In genomic region chr9:95381243-95381642, GRCh38 we compare ENCODE assay signal across 16 cellular contexts.
DNase-seq lines count a peak whose midpoint lies in the region; ATAC-seq and TF ChIP-seq lines count a peak whose summit lies in the region.
"Had no signal": no experiment of that assay in that cellular context is flagged by ENCODE, and none has a peak within 500 bp of the region (broad histone marks: within the 10 kb centered on the region; RNA-seq: fewer than 3 reads in every experiment).

No MANE protein-coding gene starts in this region.

- no peaks in the 10 kb centered on the region for H4K20me1 ChIP-seq in mammary epithelial cell (ENCODE audit: insufficient read depth, low read length)

- 70% methylated on average over 7 of the region's 7 CpGs for WGBS in mammary epithelial cell (ENCODE audit: low coverage, missing lambda C conversion rate)

- CTCF ChIA-PET in mammary epithelial cell (lab: Charles Lee; ENCODE audit: low non-redundant PET), result interaction anchor here (0.5 to 0.7 kb wide), 3 partner anchors 8 to 851 kb away, joined by 3 to 11 read pairs (median 5); no protein-coding TSS in a partner anchor

- H2AFZ ChIP-seq in mammary epithelial cell (ENCODE audit: low read depth, low read length), result no peak overlapping the region

- H3K4me1 ChIP-seq in mammary epithelial cell (ENCODE audit: insufficient read depth, low read length), result peaks cover 19% of the 10 kb centered on the region
- H3K4me1 ChIP-seq: upper lobe of left lung had no signal

- in situ Hi-C loops in mammary epithelial cell (cut with MboI; ENCODE audit: low sequenced_read_pairs in 2 of 2), result no loop called here

- no peaks in the 10 kb centered on the region for H3K9me3 ChIP-seq in mammary epithelial cell (replicated peaks; ENCODE audit: insufficient read depth, low read length)
- H3K9me3 ChIP-seq: upper lobe of left lung had no signal

- no peak for TF ChIP-seq CTCF in mammary epithelial cell (conservative IDR thresholded peaks at IDR 0.05 in 1 of 2, IDR thresholded peaks at IDR 0.05 in 1 of 2; ENCODE audit: extremely low read depth in 1 of 2, insufficient read depth in 1 of 2, low read depth in 1 of 2, low read length in 2 of 2)

- dilution Hi-C loops in mammary epithelial cell (cut with HindIII; ENCODE audit: low sequenced_read_pairs), result no loop called here

- DNase-seq in ELR (ENCODE audit: low read depth) (peak; percentile 56), NCI-H460 (ENCODE audit: extremely low read depth, low read depth) (peak; percentile 43), mammary epithelial cell (peak; percentile 50), non-pigmented ciliary epithelial cell (ENCODE audit: low read depth) (peak; percentile 41), hippocampal formation (lab: John Stamatoyannopoulos, UW) (no peak)
- DNase-seq in stimulated activated CD4-positive, alpha-beta T cell treated with anti-CD3 and anti-CD28 coated beads, Interleukin-1b, Interleukin-23, amount 100 ng/mL, for 48 hours, result no peak
- DNase-seq: activated CD8-positive, alpha-beta memory T cell treated with anti-CD3 and anti-CD28 coated beads for 24 hours; hypothalamus; NCI-H2171; right cardiac atrium; stimulated activated CD4-positive, alpha-beta T cell treated with anti-CD3 and anti-CD28 coated beads, Interleukin-4, amount 100 ng/mL, for 1 hour; upper lobe of left lung had no signal

- no peak overlapping the region for H3K9ac ChIP-seq in mammary epithelial cell (ENCODE audit: insufficient read depth, low read length)

- no peak overlapping the region for H3K4me2 ChIP-seq in mammary epithelial cell (ENCODE audit: insufficient read depth, low read depth, low read length)

- H3K4me3 ChIP-seq in mammary epithelial cell (replicated peaks in 1 of 3; ENCODE audit: insufficient read depth in 1 of 3, low read depth in 2 of 3, low read length in 3 of 3), result no peak overlapping the region
- H3K4me3 ChIP-seq: SK-N-MC, upper lobe of left lung had no signal

- intact Hi-C loops in mammary epithelial cell (cut with micrococcal nuclease), result no loop called here

- H3K27ac ChIP-seq in mammary epithelial cell (ENCODE audit: insufficient read depth, low read depth, low read length), result no peak overlapping the region
- H3K27ac ChIP-seq: C4-2B, SK-N-MC, upper lobe of left lung had no signal

- ATAC-seq in GM21447 (IDR thresholded peaks at IDR 0.05; ENCODE audit: unreplicated experiment), result no peak
- ATAC-seq in HG02884 (IDR thresholded peaks at IDR 0.05; ENCODE audit: unreplicated experiment), result no peak
- ATAC-seq: right cardiac atrium had no signal

- H3K27me3 ChIP-seq in mammary epithelial cell (ENCODE audit: insufficient read depth, low read length), result no peaks in the 10 kb centered on the region
- H3K27me3 ChIP-seq: upper lobe of left lung had no signal

- no TSS peak for BruUV-seq in mammary epithelial cell (replicated peaks; lab: Mats Ljungman, UMichigan)

- H3K36me3 ChIP-seq in mammary epithelial cell (ENCODE audit: insufficient read depth, low read length), result no peaks in the 10 kb centered on the region
- H3K36me3 ChIP-seq: upper lobe of left lung had no signal

- H3K79me2 ChIP-seq in mammary epithelial cell (ENCODE audit: insufficient read depth, low read length), result no peaks in the 10 kb centered on the region

Comparison
In these comparisons a context has a peak if more than half of its experiments do, and no peak if none do; other contexts are left out.
1. DNase-seq: peak in ELR (single experiment), NCI-H460 (single experiment), mammary epithelial cell (single experiment) and non-pigmented ciliary epithelial cell (single experiment); none in stimulated activated CD4-positive, alpha-beta T cell treated with anti-CD3 and anti-CD28 coated beads, Interleukin-1b, Interleukin-23, amount 100 ng/mL, for 48 hours (single experiment) and hippocampal formation (0 of 2).